ENCODE assay signal across 9 cellular contexts in genomic region chr16:6682142-6682811, GRCh38.
DNase-seq lines count a peak whose midpoint lies in the region; ATAC-seq and TF ChIP-seq lines count a peak whose summit lies in the region.
"Had no signal": no experiment of that assay in that cellular context is flagged by ENCODE, and none has a peak within 500 bp of the region (broad histone marks: within the 10 kb centered on the region; RNA-seq: fewer than 3 reads in every experiment).

No MANE protein-coding gene starts in this region.

- no peaks in the 10 kb centered on the region for H3K9me3 Mint-ChIP-seq in activated CD8-positive, alpha-beta memory T cell treated with anti-CD3 and anti-CD28 coated beads, Interleukin-2, amount 10 ng/mL, durations not matched to agents 7 days and 5 days (ENCODE audit: low read depth)
- H3K9me3 Mint-ChIP-seq: natural killer cell had no signal

- no peak overlapping the region for H4K5ac ChIP-seq in mesendoderm (ENCODE audit: low read length)

- H2BK120ac ChIP-seq in mesendoderm (ENCODE audit: low read depth, low read length), result no peak overlapping the region

- no peak for ATAC-seq in activated CD8-positive, alpha-beta memory T cell treated with anti-CD3 and anti-CD28 coated beads, Interleukin-2, amount 10 ng/mL, durations not matched to agents 7 days and 5 days
- ATAC-seq in body of pancreas (no peak), HG03135 (IDR thresholded peaks at IDR 0.05; ENCODE audit: unreplicated experiment) (no peak), GM21390 (IDR thresholded peaks at IDR 0.05; ENCODE audit: unreplicated experiment) (no peak)

- peak; percentile 15 to 67 (median 37) for TF ChIP-seq CTCF in body of pancreas (IDR thresholded peaks at IDR 0.05)

- no peak overlapping the region for H2AK5ac ChIP-seq in mesendoderm (ENCODE audit: low read length)

- H3K27ac ChIP-seq in body of pancreas (no peak overlapping the region), mesendoderm (ENCODE audit: low read depth, low read length) (no peak overlapping the region)

- H2BK15ac ChIP-seq in mesendoderm (replicated peaks; ENCODE audit: low read depth), result no peak overlapping the region

- no peaks in the 10 kb centered on the region for H3K79me2 ChIP-seq in mesendoderm (ENCODE audit: control insufficient read depth, insufficient read depth, low read length)

- WGBS in body of pancreas, 2 donors, result 43 to 44% methylated on average over 19 of the region's 19 CpGs
- WGBS in mesendoderm (ENCODE audit: extremely low coverage, insufficient coverage, low lambda C conversion rate), result no CpG with 5 or more reads among the region's 19 CpGs

- no peaks in the 10 kb centered on the region for H3K9me3 ChIP-seq in body of pancreas

- no peak overlapping the region for H3K27ac Mint-ChIP-seq in activated CD8-positive, alpha-beta memory T cell treated with anti-CD3 and anti-CD28 coated beads, Interleukin-2, amount 10 ng/mL, durations not matched to agents 7 days and 5 days
- H3K27ac Mint-ChIP-seq: natural killer cell had no signal

- H3K4me1 ChIP-seq in body of pancreas, result no peaks in the 10 kb centered on the region
- H3K4me1 ChIP-seq in mesendoderm (ENCODE audit: control insufficient read depth, low read depth, low read length), result no peaks in the 10 kb centered on the region

- no peaks in the 10 kb centered on the region for H3K36me3 ChIP-seq in body of pancreas (replicated peaks in 1 of 2; ENCODE audit: insufficient read depth in 1 of 2, low read depth in 2 of 2)
- H3K36me3 ChIP-seq in mesendoderm (ENCODE audit: control insufficient read depth, insufficient read depth, low read length), result no peaks in the 10 kb centered on the region

- DNase-seq in activated CD8-positive, alpha-beta memory T cell treated with anti-CD3 and anti-CD28 coated beads, Interleukin-2, amount 10 ng/mL, durations not matched to agents 7 days and 5 days, result peak; percentile 40
- DNase-seq in activated CD8-positive, alpha-beta memory T cell treated with anti-CD3 and anti-CD28 coated beads, Interleukin-2, amount 50 U/mL, for 4 hours, result no peak
- DNase-seq in M059J (ENCODE audit: low read depth) (peak; percentile 13), body of pancreas (peak; percentile 22 to 49 (median 34)), mesendoderm (peak; percentile 84), amniotic stem cell (lab: John Stamatoyannopoulos, UW) (no peak)
- DNase-seq: natural killer cell had no signal

- H3K79me1 ChIP-seq in mesendoderm (ENCODE audit: low read length), result no peaks in the 10 kb centered on the region

- no peaks in the 10 kb centered on the region for H3K27me3 Mint-ChIP-seq in activated CD8-positive, alpha-beta memory T cell treated with anti-CD3 and anti-CD28 coated beads, Interleukin-2, amount 10 ng/mL, durations not matched to agents 7 days and 5 days

- no peak overlapping the region for H3K4me3 Mint-ChIP-seq in activated CD8-positive, alpha-beta memory T cell treated with anti-CD3 and anti-CD28 coated beads, Interleukin-2, amount 10 ng/mL, durations not matched to agents 7 days and 5 days
- H3K4me3 Mint-ChIP-seq: natural killer cell had no signal

- H2BK5ac ChIP-seq in mesendoderm (ENCODE audit: low read length), result no peak overlapping the region

- H3K18ac ChIP-seq in mesendoderm (ENCODE audit: low read length), result no peak overlapping the region

- intact Hi-C loops in body of pancreas (cut with DNase I), result no loop called here

- H3K36me3 Mint-ChIP-seq in activated CD8-positive, alpha-beta memory T cell treated with anti-CD3 and anti-CD28 coated beads, Interleukin-2, amount 10 ng/mL, durations not matched to agents 7 days and 5 days, result no peaks in the 10 kb centered on the region
- H3K36me3 Mint-ChIP-seq: natural killer cell had no signal

- TF ChIP-seq POLR2A in body of pancreas (IDR thresholded peaks at IDR 0.05), result no peak

- no peak overlapping the region for H3K23ac ChIP-seq in mesendoderm (ENCODE audit: low read length)

- no peak overlapping the region for H3K9ac ChIP-seq in mesendoderm (ENCODE audit: low read length)

- H3K4ac ChIP-seq in mesendoderm (ENCODE audit: low read depth, low read length), result no peak overlapping the region

- no peak overlapping the region for H3K4me2 ChIP-seq in mesendoderm (ENCODE audit: low read length)

- H3K27me3 ChIP-seq in body of pancreas (no peaks in the 10 kb centered on the region), mesendoderm (ENCODE audit: insufficient read depth, low read length, poor library complexity) (no peaks in the 10 kb centered on the region)

- H3K4me3 ChIP-seq in body of pancreas (no peak overlapping the region), mesendoderm (ENCODE audit: low read length) (no peak overlapping the region)

- no peaks in the 10 kb centered on the region for H3K4me1 Mint-ChIP-seq in activated CD8-positive, alpha-beta memory T cell treated with anti-CD3 and anti-CD28 coated beads, Interleukin-2, amount 10 ng/mL, durations not matched to agents 7 days and 5 days

- H4K8ac ChIP-seq in mesendoderm (ENCODE audit: low read depth, low read length), result no peak overlapping the region

- H3K56ac ChIP-seq in mesendoderm (ENCODE audit: low read length), result peak overlapping the region; percentile 45

- CTCF ChIA-PET in activated CD8-positive, alpha-beta memory T cell treated with anti-CD3 and anti-CD28 coated beads, Interleukin-2, amount 10 ng/mL, durations not matched to agents 7 days and 5 days (lab: Charles Lee), result interaction anchor here (2.3 kb wide), 1 partner anchor 39 kb away, joined by 4 read pairs; no protein-coding TSS in a partner anchor

Comparison
In these comparisons a context has a peak if more than half of its experiments do, and no peak if none do; other contexts are left out.
1. DNase-seq: peak in activated CD8-positive, alpha-beta memory T cell treated with anti-CD3 and anti-CD28 coated beads, Interleukin-2, amount 10 ng/mL, durations not matched to agents 7 days and 5 days (single experiment), M059J (single experiment), body of pancreas (4 of 4) and mesendoderm (single experiment); none in activated CD8-positive, alpha-beta memory T cell treated with anti-CD3 and anti-CD28 coated beads, Interleukin-2, amount 50 U/mL, for 4 hours (single experiment) and amniotic stem cell (single experiment).